ENCODE assay signal across 12 cellular contexts in genomic region chr2:231058761-231059550, GRCh38. TPM values are rescaled to one million over a fixed set of nuclear protein-coding genes. Genes with fewer than 3 reads are reported as not detected.
DNase-seq lines count a peak whose midpoint lies in the region; ATAC-seq, FAIRE-seq and TF ChIP-seq lines count a peak whose summit lies in the region.
"Had no signal": no experiment of that assay in that cellular context is flagged by ENCODE, and none has a peak within 500 bp of the region (broad histone marks: within the 10 kb centered on the region; RNA-seq: fewer than 3 reads in every experiment).

No MANE protein-coding gene starts in this region.

- H3K4me1 ChIP-seq in iPS-18a (ENCODE audit: control insufficient read depth, low read depth, low read length): peaks cover 5% of the 10 kb centered on the region
- H3K4me1 ChIP-seq in tibial artery: peaks cover 0 to 28% (median 27%) of the 10 kb centered on the region in 4 donors

- H3K4me1 Mint-ChIP-seq in activated naive CD4-positive, alpha-beta T cell treated with anti-CD3 and anti-CD28 coated beads for 36 hours (ENCODE audit: low read depth): peaks cover 31% of the 10 kb centered on the region
- peaks cover 28% of the 10 kb centered on the region for H3K4me1 Mint-ChIP-seq in activated naive CD8-positive, alpha-beta T cell treated with anti-CD3 and anti-CD28 coated beads for 36 hours
- H3K4me1 Mint-ChIP-seq in stimulated activated memory B cell treated with anti-CD40 and anti-IgM and Interleukin-4, amounts not matched to agents 10 μg/mL and 1 μg/mL and 100 μg/mL, for 72 hours: peaks cover 42% of the 10 kb centered on the region

- DNase-seq in activated naive CD4-positive, alpha-beta T cell treated with anti-CD3 and anti-CD28 coated beads for 36 hours: no peak
- no peak for DNase-seq in activated naive CD4-positive, alpha-beta T cell treated with anti-CD3 and anti-CD28 coated beads, Interleukin-2, amount 50 U/mL, for 16 hours
- no peak for DNase-seq in activated naive CD8-positive, alpha-beta T cell treated with anti-CD3 and anti-CD28 coated beads for 36 hours
- DNase-seq in HPDE6-E6E7 (ENCODE audit: extremely low spot score) (no peak), tibial artery (no peak), urothelium cell line (ENCODE audit: low spot score) (no peak)
- DNase-seq: COR-L47, islet precursor cell, NCI-H187 had no signal

- H3K4me3 ChIP-seq in iPS-18a (ENCODE audit: low read length): no peak overlapping the region
- peak overlapping the region in 1 of 2 donors; percentile 94 for H3K4me3 ChIP-seq in tibial artery

- CTCF ChIA-PET in activated naive CD4-positive, alpha-beta T cell treated with anti-CD3 and anti-CD28 coated beads for 36 hours (lab: Charles Lee): interaction anchor here (0.6 kb wide), 2 partner anchors 8 to 139 kb away, joined by 3 read pairs; partner anchors contain the start of gene ARMC9

- peaks cover 14% of the 10 kb centered on the region for H3K36me3 Mint-ChIP-seq in activated naive CD4-positive, alpha-beta T cell treated with anti-CD3 and anti-CD28 coated beads for 36 hours (ENCODE audit: low read depth)
- H3K36me3 Mint-ChIP-seq in activated naive CD8-positive, alpha-beta T cell treated with anti-CD3 and anti-CD28 coated beads for 36 hours: peaks cover 15% of the 10 kb centered on the region
- peaks cover 26% of the 10 kb centered on the region for H3K36me3 Mint-ChIP-seq in stimulated activated memory B cell treated with anti-CD40 and anti-IgM and Interleukin-4, amounts not matched to agents 10 μg/mL and 1 μg/mL and 100 μg/mL, for 72 hours

- no peaks in the 10 kb centered on the region for H3K9me3 Mint-ChIP-seq in activated naive CD4-positive, alpha-beta T cell treated with anti-CD3 and anti-CD28 coated beads for 36 hours
- H3K9me3 Mint-ChIP-seq in activated naive CD8-positive, alpha-beta T cell treated with anti-CD3 and anti-CD28 coated beads for 36 hours: no peaks in the 10 kb centered on the region
- no peaks in the 10 kb centered on the region for H3K9me3 Mint-ChIP-seq in stimulated activated memory B cell treated with anti-CD40 and anti-IgM and Interleukin-4, amounts not matched to agents 10 μg/mL and 1 μg/mL and 100 μg/mL, for 72 hours

- no peak for FAIRE-seq in urothelium cell line (lab: Jason Lieb, UNC)

- H3K27ac ChIP-seq in iPS-18a (ENCODE audit: low read length) (no peak overlapping the region), tibial artery (no peak overlapping the region)

- intact Hi-C loops in activated naive CD4-positive, alpha-beta T cell treated with anti-CD3 and anti-CD28 coated beads for 36 hours (cut with micrococcal nuclease): loop anchor here (5.0 kb wide), 3 partner anchors 137 to 642 kb away; partner anchors contain the start of gene SP100
- intact Hi-C loops in tibial artery (cut with DNase I; ENCODE audit: low total_unique reads): no loop called here

- peak overlapping the region; percentile 95 for H3K9ac ChIP-seq in iPS-18a (ENCODE audit: low read length)

- no peak for TF ChIP-seq CTCF in tibial artery (IDR thresholded peaks at IDR 0.05)

- H3K4me3 Mint-ChIP-seq in activated naive CD4-positive, alpha-beta T cell treated with anti-CD3 and anti-CD28 coated beads for 36 hours: peak overlapping the region; percentile 97
- H3K4me3 Mint-ChIP-seq in activated naive CD8-positive, alpha-beta T cell treated with anti-CD3 and anti-CD28 coated beads for 36 hours: peak overlapping the region; percentile 94
- H3K4me3 Mint-ChIP-seq in stimulated activated memory B cell treated with anti-CD40 and anti-IgM and Interleukin-4, amounts not matched to agents 10 μg/mL and 1 μg/mL and 100 μg/mL, for 72 hours: peak overlapping the region; percentile 58

- H3K27me3 ChIP-seq in iPS-18a (ENCODE audit: control insufficient read depth, insufficient read depth, low read length) (peaks cover 7% of the 10 kb centered on the region), tibial artery (no peaks in the 10 kb centered on the region)

- ATAC-seq in stimulated activated memory B cell treated with anti-CD40 and anti-IgM and Interleukin-4, amounts not matched to agents 10 μg/mL and 1 μg/mL and 100 μg/mL, for 72 hours: no peak

- peak overlapping the region; percentile 48 for H3K27ac Mint-ChIP-seq in activated naive CD4-positive, alpha-beta T cell treated with anti-CD3 and anti-CD28 coated beads for 36 hours
- H3K27ac Mint-ChIP-seq in activated naive CD8-positive, alpha-beta T cell treated with anti-CD3 and anti-CD28 coated beads for 36 hours: no peak overlapping the region
- peak overlapping the region; percentile 99 for H3K27ac Mint-ChIP-seq in stimulated activated memory B cell treated with anti-CD40 and anti-IgM and Interleukin-4, amounts not matched to agents 10 μg/mL and 1 μg/mL and 100 μg/mL, for 72 hours

- H3K36me3 ChIP-seq in iPS-18a (ENCODE audit: control insufficient read depth, low read depth, low read length) (peaks cover 29% of the 10 kb centered on the region), tibial artery (peaks cover 9 to 27% (median 25%) of the 10 kb centered on the region in 3 donors)

- no peaks in the 10 kb centered on the region for H3K9me3 ChIP-seq in iPS-18a (ENCODE audit: control insufficient read depth, low read depth, low read length)
- H3K9me3 ChIP-seq in tibial artery: no peaks in the 10 kb centered on the region

- H3K27me3 Mint-ChIP-seq in activated naive CD4-positive, alpha-beta T cell treated with anti-CD3 and anti-CD28 coated beads for 36 hours (ENCODE audit: low read depth): no peaks in the 10 kb centered on the region
- no peaks in the 10 kb centered on the region for H3K27me3 Mint-ChIP-seq in activated naive CD8-positive, alpha-beta T cell treated with anti-CD3 and anti-CD28 coated beads for 36 hours
- peaks cover 3% of the 10 kb centered on the region for H3K27me3 Mint-ChIP-seq in stimulated activated memory B cell treated with anti-CD40 and anti-IgM and Interleukin-4, amounts not matched to agents 10 μg/mL and 1 μg/mL and 100 μg/mL, for 72 hours

RNA-seq across cellular contexts. Expression of gene PSMD1, which starts 2.3 kb away (rescaled TPM):
- total RNA-seq in activated naive CD4-positive, alpha-beta T cell treated with anti-CD3 and anti-CD28 coated beads for 36 hours: 100 to 1,000 TPM; 106 TPM
- 100 to 1,000 TPM; 141 to 143 TPM for total RNA-seq in activated naive CD8-positive, alpha-beta T cell treated with anti-CD3 and anti-CD28 coated beads for 36 hours

RNA-seq across cellular contexts. Expression of gene C2orf72, which starts 21.6 kb away (rescaled TPM):
- not detected for total RNA-seq in activated naive CD4-positive, alpha-beta T cell treated with anti-CD3 and anti-CD28 coated beads for 36 hours
- 1 to 10 TPM; 2.3 to 2.4 TPM for total RNA-seq in activated naive CD8-positive, alpha-beta T cell treated with anti-CD3 and anti-CD28 coated beads for 36 hours
- total RNA-seq: T-helper 2 cell treated with Interferon-gamma antibody and Interleukin-4, amounts not matched to agents 100 ng/mL and 5 ng/mL, for 36 hours had no signal
